Comparison of ENCODE assay signal across 1 cellular context in genomic region chr4:26322349-26322748, GRCh38.
TF ChIP-seq lines count a peak whose summit lies in the region.

No MANE protein-coding gene starts in this region.

TF ChIP-seq in GM23338, 12 proteins besides CTCF, POLR2A, EP300 and RAD21 (continued from another document):
- TF ChIP-seq REST (IDR thresholded peaks at IDR 0.05; ENCODE audit: unreplicated experiment) (no peak), EZH2 (IDR thresholded peaks at IDR 0.05; ENCODE audit: low read depth, unreplicated experiment) (no peak), POLR2AphosphoS5 (IDR thresholded peaks at IDR 0.05; ENCODE audit: low read depth) (no peak)
